Comparison of ENCODE assay signal across 1 cellular context in the genomic region with DNA sequence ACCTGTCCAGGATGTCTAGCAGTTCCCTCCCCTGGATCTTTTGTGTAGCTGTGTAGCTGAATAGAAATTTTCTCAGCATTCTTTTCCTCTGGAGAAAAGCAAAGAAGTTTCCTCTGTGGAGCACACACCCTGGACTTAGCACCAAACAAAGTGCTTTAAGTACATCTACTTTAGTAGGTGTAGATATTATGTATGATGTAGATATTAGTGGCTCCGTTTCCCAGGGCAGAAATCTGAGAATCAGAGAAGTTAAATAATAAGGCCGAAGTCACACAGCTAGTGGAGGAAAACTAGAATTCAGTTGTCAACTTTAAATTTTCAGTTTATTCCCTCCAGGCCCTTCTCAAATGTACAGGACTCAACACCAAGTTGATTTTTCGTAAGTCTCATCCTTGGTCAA.
TF ChIP-seq lines count a peak whose summit lies in the region.

No MANE protein-coding gene starts in this region.

TF ChIP-seq in K562, 482 proteins besides CTCF, POLR2A, EP300 and RAD21 (continued from another document):
- TF ChIP-seq MEF2D (tag; conservative IDR thresholded peaks at IDR 0.05; ENCODE audit: low read depth) (no peak), SNIP1 (IDR thresholded peaks at IDR 0.05; ENCODE audit: low read depth) (no peak), GTF2E2 (tag; IDR thresholded peaks at IDR 0.05) (peak; percentile 74), ESRRB (CRISPR knock-in tag; IDR thresholded peaks at IDR 0.05; ENCODE audit: borderline replicate concordance) (no peak), MED1 (CRISPR knock-in tag; IDR thresholded peaks at IDR 0.05; ENCODE audit: borderline replicate concordance) (no peak), ZKSCAN3 (CRISPR knock-in tag; IDR thresholded peaks at IDR 0.05) (no peak), DNMT1 (IDR thresholded peaks at IDR 0.05) (no peak), NCOA1 (IDR thresholded peaks at IDR 0.05; ENCODE audit: low read depth) (no peak), ZFP1 (CRISPR knock-in tag; IDR thresholded peaks at IDR 0.05) (no peak), RBM25 (IDR thresholded peaks at IDR 0.05; ENCODE audit: low read depth, low read length, severe bottlenecking) (peak; percentile 88), ZFP36 (IDR thresholded peaks at IDR 0.05; ENCODE audit: low read depth, low read length, partially characterized antibody) (peak; percentile 30)
- TF ChIP-seq, protein P1, sequence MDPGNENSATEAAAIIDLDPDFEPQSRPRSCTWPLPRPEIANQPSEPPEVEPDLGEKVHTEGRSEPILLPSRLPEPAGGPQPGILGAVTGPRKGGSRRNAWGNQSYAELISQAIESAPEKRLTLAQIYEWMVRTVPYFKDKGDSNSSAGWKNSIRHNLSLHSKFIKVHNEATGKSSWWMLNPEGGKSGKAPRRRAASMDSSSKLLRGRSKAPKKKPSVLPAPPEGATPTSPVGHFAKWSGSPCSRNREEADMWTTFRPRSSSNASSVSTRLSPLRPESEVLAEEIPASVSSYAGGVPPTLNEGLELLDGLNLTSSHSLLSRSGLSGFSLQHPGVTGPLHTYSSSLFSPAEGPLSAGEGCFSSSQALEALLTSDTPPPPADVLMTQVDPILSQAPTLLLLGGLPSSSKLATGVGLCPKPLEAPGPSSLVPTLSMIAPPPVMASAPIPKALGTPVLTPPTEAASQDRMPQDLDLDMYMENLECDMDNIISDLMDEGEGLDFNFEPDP (CRISPR knock-in tag; IDR thresholded peaks at IDR 0.05) = no peak
- TF ChIP-seq, protein P2, sequence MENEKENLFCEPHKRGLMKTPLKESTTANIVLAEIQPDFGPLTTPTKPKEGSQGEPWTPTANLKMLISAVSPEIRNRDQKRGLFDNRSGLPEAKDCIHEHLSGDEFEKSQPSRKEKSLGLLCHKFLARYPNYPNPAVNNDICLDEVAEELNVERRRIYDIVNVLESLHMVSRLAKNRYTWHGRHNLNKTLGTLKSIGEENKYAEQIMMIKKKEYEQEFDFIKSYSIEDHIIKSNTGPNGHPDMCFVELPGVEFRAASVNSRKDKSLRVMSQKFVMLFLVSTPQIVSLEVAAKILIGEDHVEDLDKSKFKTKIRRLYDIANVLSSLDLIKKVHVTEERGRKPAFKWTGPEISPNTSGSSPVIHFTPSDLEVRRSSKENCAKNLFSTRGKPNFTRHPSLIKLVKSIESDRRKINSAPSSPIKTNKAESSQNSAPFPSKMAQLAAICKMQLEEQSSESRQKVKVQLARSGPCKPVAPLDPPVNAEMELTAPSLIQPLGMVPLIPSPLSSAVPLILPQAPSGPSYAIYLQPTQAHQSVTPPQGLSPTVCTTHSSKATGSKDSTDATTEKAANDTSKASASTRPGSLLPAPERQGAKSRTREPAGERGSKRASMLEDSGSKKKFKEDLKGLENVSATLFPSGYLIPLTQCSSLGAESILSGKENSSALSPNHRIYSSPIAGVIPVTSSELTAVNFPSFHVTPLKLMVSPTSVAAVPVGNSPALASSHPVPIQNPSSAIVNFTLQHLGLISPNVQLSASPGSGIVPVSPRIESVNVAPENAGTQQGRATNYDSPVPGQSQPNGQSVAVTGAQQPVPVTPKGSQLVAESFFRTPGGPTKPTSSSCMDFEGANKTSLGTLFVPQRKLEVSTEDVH (IDR thresholded peaks at IDR 0.05; ENCODE audit: low read depth, partially characterized antibody) = no peak
- TF ChIP-seq, protein P3, sequence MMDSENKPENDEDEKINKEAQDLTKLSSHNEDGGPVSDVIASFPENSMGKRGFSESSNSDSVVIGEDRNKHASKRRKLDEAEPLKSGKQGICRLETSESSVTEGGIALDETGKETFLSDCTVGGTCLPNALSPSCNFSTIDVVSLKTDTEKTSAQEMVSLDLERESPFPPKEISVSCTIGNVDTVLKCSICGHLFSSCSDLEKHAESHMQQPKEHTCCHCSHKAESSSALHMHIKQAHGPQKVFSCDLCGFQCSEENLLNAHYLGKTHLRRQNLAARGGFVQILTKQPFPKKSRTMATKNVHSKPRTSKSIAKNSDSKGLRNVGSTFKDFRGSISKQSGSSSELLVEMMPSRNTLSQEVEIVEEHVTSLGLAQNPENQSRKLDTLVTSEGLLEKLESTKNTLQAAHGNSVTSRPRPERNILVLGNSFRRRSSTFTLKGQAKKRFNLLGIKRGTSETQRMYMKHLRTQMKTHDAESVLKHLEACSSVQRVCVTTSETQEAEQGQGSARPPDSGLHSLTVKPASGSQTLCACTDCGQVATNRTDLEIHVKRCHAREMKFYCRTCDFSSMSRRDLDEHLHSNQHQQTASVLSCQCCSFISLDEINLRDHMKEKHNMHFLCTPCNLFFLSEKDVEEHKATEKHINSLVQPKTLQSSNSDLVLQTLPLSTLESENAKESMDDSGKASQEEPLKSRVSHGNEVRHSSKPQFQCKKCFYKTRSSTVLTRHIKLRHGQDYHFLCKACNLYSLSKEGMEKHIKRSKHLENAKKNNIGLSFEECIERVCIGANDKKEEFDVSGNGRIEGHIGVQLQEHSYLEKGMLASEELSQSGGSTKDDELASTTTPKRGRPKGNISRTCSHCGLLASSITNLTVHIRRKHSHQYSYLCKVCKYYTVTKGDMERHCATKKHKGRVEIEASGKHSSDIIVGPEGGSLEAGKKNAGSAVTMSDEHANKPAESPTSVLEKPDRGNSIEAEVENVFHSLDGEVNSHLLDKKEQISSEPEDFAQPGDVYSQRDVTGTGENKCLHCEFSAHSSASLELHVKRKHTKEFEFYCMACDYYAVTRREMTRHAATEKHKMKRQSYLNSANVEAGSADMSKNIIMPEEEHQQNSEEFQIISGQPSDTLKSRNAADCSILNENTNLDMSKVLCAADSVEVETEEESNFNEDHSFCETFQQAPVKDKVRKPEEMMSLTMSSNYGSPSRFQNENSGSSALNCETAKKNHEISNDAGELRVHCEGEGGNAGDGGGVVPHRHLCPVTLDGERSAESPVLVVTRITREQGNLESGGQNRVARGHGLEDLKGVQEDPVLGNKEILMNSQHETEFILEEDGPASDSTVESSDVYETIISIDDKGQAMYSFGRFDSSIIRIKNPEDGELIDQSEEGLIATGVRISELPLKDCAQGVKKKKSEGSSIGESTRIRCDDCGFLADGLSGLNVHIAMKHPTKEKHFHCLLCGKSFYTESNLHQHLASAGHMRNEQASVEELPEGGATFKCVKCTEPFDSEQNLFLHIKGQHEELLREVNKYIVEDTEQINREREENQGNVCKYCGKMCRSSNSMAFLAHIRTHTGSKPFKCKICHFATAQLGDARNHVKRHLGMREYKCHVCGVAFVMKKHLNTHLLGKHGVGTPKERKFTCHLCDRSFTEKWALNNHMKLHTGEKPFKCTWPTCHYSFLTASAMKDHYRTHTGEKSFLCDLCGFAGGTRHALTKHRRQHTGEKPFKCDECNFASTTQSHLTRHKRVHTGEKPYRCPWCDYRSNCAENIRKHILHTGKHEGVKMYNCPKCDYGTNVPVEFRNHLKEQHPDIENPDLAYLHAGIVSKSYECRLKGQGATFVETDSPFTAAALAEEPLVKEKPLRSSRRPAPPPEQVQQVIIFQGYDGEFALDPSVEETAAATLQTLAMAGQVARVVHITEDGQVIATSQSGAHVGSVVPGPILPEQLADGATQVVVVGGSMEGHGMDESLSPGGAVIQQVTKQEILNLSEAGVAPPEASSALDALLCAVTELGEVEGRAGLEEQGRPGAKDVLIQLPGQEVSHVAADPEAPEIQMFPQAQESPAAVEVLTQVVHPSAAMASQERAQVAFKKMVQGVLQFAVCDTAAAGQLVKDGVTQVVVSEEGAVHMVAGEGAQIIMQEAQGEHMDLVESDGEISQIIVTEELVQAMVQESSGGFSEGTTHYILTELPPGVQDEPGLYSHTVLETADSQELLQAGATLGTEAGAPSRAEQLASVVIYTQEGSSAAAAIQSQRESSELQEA (IDR thresholded peaks at IDR 0.05; ENCODE audit: low read depth) = no peak
- TF ChIP-seq, protein P4, sequence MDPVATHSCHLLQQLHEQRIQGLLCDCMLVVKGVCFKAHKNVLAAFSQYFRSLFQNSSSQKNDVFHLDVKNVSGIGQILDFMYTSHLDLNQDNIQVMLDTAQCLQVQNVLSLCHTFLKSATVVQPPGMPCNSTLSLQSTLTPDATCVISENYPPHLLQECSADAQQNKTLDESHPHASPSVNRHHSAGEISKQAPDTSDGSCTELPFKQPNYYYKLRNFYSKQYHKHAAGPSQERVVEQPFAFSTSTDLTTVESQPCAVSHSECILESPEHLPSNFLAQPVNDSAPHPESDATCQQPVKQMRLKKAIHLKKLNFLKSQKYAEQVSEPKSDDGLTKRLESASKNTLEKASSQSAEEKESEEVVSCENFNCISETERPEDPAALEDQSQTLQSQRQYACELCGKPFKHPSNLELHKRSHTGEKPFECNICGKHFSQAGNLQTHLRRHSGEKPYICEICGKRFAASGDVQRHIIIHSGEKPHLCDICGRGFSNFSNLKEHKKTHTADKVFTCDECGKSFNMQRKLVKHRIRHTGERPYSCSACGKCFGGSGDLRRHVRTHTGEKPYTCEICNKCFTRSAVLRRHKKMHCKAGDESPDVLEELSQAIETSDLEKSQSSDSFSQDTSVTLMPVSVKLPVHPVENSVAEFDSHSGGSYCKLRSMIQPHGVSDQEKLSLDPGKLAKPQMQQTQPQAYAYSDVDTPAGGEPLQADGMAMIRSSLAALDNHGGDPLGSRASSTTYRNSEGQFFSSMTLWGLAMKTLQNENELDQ (CRISPR knock-in tag; IDR thresholded peaks at IDR 0.05; ENCODE audit: borderline replicate concordance) = no peak
